ENCODE assay signal across 18 cellular contexts in the genomic region with DNA sequence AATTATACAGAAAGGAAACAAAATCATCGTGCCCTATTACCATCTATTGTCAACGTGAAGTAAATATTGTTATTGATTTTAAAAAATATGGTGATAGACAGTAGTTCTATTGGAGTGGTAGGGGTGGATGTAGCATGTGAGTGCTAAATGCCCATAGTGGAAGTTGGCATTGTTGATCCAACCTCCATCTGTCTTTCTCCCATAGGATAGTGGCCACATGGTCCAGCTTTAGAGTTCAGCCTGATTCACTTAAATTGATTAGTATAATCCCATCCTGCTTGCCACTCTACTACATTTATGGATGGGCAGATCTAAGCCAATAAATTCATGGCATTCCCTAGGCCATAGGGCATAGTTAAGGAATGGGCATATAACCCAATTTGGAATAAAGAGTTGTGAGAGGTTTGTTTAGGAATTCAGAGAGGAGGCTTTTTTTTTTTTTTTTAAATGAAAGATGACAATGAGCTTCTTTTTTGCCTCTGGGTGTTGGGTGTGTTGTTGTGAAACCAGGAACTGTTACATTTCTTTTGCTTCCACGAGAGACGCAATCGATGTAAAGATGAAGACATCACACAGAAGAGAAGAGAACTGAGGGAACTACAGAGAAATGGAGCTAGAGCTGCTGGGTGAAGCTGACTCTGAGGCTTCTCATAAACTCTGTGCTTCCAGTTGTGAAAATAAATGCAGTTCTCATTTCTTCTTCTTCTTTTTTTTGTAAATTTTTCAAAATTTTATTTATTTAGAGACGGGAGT.
A peak's percentile ranks its signal among the peaks of the same experiment; 100 is the strongest.
DNase-seq lines count a peak whose midpoint lies in the region; TF ChIP-seq lines count a peak whose summit lies in the region.
"Had no signal": no experiment of that assay in that cellular context is flagged by ENCODE, and none has a peak within 500 bp of the region (broad histone marks: within the 10 kb centered on the region; RNA-seq: fewer than 3 reads in every experiment).

No MANE protein-coding gene starts in this region.

- peak; percentile 23 for DNase-seq in GF-D8 (lab: John Stamatoyannopoulos, UW)
- DNase-seq in NCI-H524 (lab: John Stamatoyannopoulos, UW), result peak; percentile 32 to 72
- DNase-seq in adipocyte (ENCODE audit: low read depth), result no peak
- DNase-seq in hepatic stellate cell (ENCODE audit: low spot score), result no peak
- DNase-seq in T-helper 9 cell, result no peak
- DNase-seq in NCI-H1436 treated with DMSO at 0.1 percent for 48 hours (lab: John Stamatoyannopoulos, UW), result no peak
- DNase-seq: activated CD4-positive, alpha-beta T cell treated with anti-CD3 and anti-CD28 coated beads, Interleukin-2, amount 50 U/mL, for 1 hour; activated T-cell treated with anti-CD3 and anti-CD28 coated beads, Interleukin-2, amount 50 U/mL, for 1 hour; cerebellar nuclear complex; HCEC 1CT; NCI-H1092 treated with DMSO at 0.1 percent for 48 hours; Right ventricle myocardium superior; stimulated activated CD4-positive, alpha-beta T cell treated with anti-CD3 and anti-CD28 coated beads, Interleukin-4, amount 100 ng/mL, for 1 hour; stimulated activated CD8-positive, alpha-beta memory T cell treated with anti-CD3 and anti-CD28 coated beads, Interleukin-4, amount 100 ng/mL, for 48 hours had no signal

- peak overlapping the region; percentile 27 for H3K4me3 ChIP-seq in adipocyte (ENCODE audit: low read length)
- H3K4me3 ChIP-seq in neutrophil (ENCODE audit: low read depth in 1 of 2, low read length in 1 of 2), result peak overlapping the region; percentile 31
- H3K4me3 ChIP-seq: adrenal gland, thoracic aorta had no signal

- H3K36me3 ChIP-seq in adipocyte (ENCODE audit: control insufficient read depth, insufficient read depth, low read length, severe bottlenecking) (no peaks in the 10 kb centered on the region), neutrophil (peaks cover 2% of the 10 kb centered on the region)
- H3K36me3 ChIP-seq: adrenal gland, thoracic aorta had no signal

- H3K27me3 ChIP-seq in adipocyte (replicated peaks; ENCODE audit: control insufficient read depth, insufficient read depth, low read length) (no peaks in the 10 kb centered on the region), neutrophil (no peaks in the 10 kb centered on the region)
- H3K27me3 ChIP-seq: adrenal gland, foreskin keratinocyte had no signal

- TF ChIP-seq CTCF in neutrophil (IDR thresholded peaks at IDR 0.05), result no peak

- H3K9me3 ChIP-seq in adipocyte (ENCODE audit: control insufficient read depth, low read length) (no peaks in the 10 kb centered on the region), neutrophil (no peaks in the 10 kb centered on the region)
- H3K9me3 ChIP-seq: adrenal gland, thoracic aorta had no signal

- H3K9ac ChIP-seq in adipocyte (ENCODE audit: low read length), result no peak overlapping the region

- peak overlapping the region; percentile 86 for H3K27ac ChIP-seq in neutrophil
- H3K27ac ChIP-seq: foreskin keratinocyte, thoracic aorta had no signal

- peaks cover 51% of the 10 kb centered on the region for H3K4me1 ChIP-seq in adipocyte (ENCODE audit: control insufficient read depth, insufficient read depth, low read length)
- peaks cover 42 to 50% of the 10 kb centered on the region in 2 experiments for H3K4me1 ChIP-seq in neutrophil (ENCODE audit: control insufficient read depth in 1 of 2, insufficient read depth in 1 of 2, low read depth in 1 of 2, low read length in 1 of 2)

Comparison
In these comparisons a context has a peak if more than half of its experiments do, and no peak if none do; other contexts are left out.
1. DNase-seq: peak in GF-D8 (single experiment) and NCI-H524 (2 of 2); none in adipocyte (single experiment), hepatic stellate cell (single experiment), T-helper 9 cell (single experiment) and NCI-H1436 treated with DMSO at 0.1 percent for 48 hours (single experiment).